14 cellular contexts compared by ENCODE assay signal in genomic region chr14:29724991-29725390, GRCh38.
A peak's percentile ranks its signal among the peaks of the same experiment; 100 is the strongest.
DNase-seq lines count a peak whose midpoint lies in the region; ATAC-seq and TF ChIP-seq lines count a peak whose summit lies in the region.
"Had no signal": no experiment of that assay in that cellular context is flagged by ENCODE, and none has a peak within 500 bp of the region (broad histone marks: within the 10 kb centered on the region; RNA-seq: fewer than 3 reads in every experiment).

No MANE protein-coding gene starts in this region.

- H3K9me2 ChIP-seq in PC-3 (replicated peaks; ENCODE audit: low read length), result no peaks in the 10 kb centered on the region

- intact Hi-C loops in adrenal gland (cut with DNase I), result no loop called here
- intact Hi-C loops in PC-3 (cut with micrococcal nuclease), result no loop called here

- BruUV-seq in PC-3 (replicated peaks; lab: Mats Ljungman, UMichigan), result no TSS peak

- TF ChIP-seq CTCF in LNCaP clone FGC (IDR thresholded peaks at IDR 0.05; ENCODE audit: control insufficient read depth, extremely low read depth, insufficient read depth) (no peak), adrenal gland (IDR thresholded peaks at IDR 0.05) (no peak), PC-3 (conservative IDR thresholded peaks at IDR 0.05; ENCODE audit: low read depth, low read length) (no peak)

- POLR2A ChIA-PET in PC-3 (lab: Charles Lee; ENCODE audit: unreplicated experiment), result no interaction called here

- no peaks in the 10 kb centered on the region for H3K4me1 Mint-ChIP-seq in immature natural killer cell
- H3K4me1 Mint-ChIP-seq in activated T-helper 17 cell treated with anti-CD3 and anti-CD28 coated beads, Interleukin-2, amount 50 U/mL, for 72 hours, result no peaks in the 10 kb centered on the region

- no peak for ATAC-seq in activated T-helper 17 cell treated with anti-CD3 and anti-CD28 coated beads, Interleukin-2, amount 50 U/mL, for 72 hours (replicated peaks)
- ATAC-seq in PC-3, result no peak

- peaks cover 8 to 25% of the 10 kb centered on the region in 2 donors for H3K4me1 ChIP-seq in adrenal gland (replicated peaks in 1 of 2)
- no peaks in the 10 kb centered on the region for H3K4me1 ChIP-seq in PC-3 (ENCODE audit: insufficient read depth, low read length)
- H3K4me1 ChIP-seq: spleen had no signal

- no peaks in the 10 kb centered on the region for H3K27me3 ChIP-seq in adrenal gland
- H3K27me3 ChIP-seq in PC-3 (ENCODE audit: low read length), result no peaks in the 10 kb centered on the region
- H3K27me3 ChIP-seq: spleen had no signal

- H3F3A ChIP-seq in PC-3 (ENCODE audit: low read length, unreplicated experiment), result no peaks in the 10 kb centered on the region

- TF ChIP-seq POLR2A in adrenal gland (IDR thresholded peaks at IDR 0.05), result no peak

- no peak overlapping the region for H3K4me3 Mint-ChIP-seq in immature natural killer cell
- H3K4me3 Mint-ChIP-seq in activated T-helper 17 cell treated with anti-CD3 and anti-CD28 coated beads, Interleukin-2, amount 50 U/mL, for 72 hours, result no peak overlapping the region
- H3K4me3 Mint-ChIP-seq: brain had no signal

- no peaks in the 10 kb centered on the region for H3K79me2 ChIP-seq in PC-3 (ENCODE audit: low read length)

- H3K36me3 ChIP-seq in adrenal gland (replicated peaks in 1 of 2) (no peaks in the 10 kb centered on the region), PC-3 (ENCODE audit: low read depth, low read length) (no peaks in the 10 kb centered on the region)
- H3K36me3 ChIP-seq: spleen had no signal

- H4K20me1 ChIP-seq in PC-3 (ENCODE audit: low read length), result no peaks in the 10 kb centered on the region

- no peak overlapping the region for H3K27ac Mint-ChIP-seq in immature natural killer cell
- no peak overlapping the region for H3K27ac Mint-ChIP-seq in activated T-helper 17 cell treated with anti-CD3 and anti-CD28 coated beads, Interleukin-2, amount 50 U/mL, for 72 hours

- DNase-seq in DMS 273 (lab: John Stamatoyannopoulos, UW; ENCODE audit: unreplicated experiment), result peak; percentile 75
- DNase-seq in LNCaP clone FGC (ENCODE audit: low read depth), result peak; percentile 67
- DNase-seq in adrenal gland, result peak in 6 of 7 donors; percentile 34 to 63 (median 47)
- DNase-seq in left kidney (ENCODE audit: low read depth, low spot score), result peak; percentile 81
- DNase-seq in immature natural killer cell, result no peak
- no peak for DNase-seq in NCI-H526 treated with DMSO at 0.1 percent for 48 hours (lab: John Stamatoyannopoulos, UW)
- DNase-seq in PC-3, result no peak
- DNase-seq: activated CD8-positive, alpha-beta memory T cell treated with anti-CD3 and anti-CD28 coated beads, Interleukin-2, amount 50 U/mL, for 48 hours; C1 segment of cervical spinal cord; foreskin melanocyte; spleen; stimulated activated CD8-positive, alpha-beta memory T cell treated with anti-CD3 and anti-CD28 coated beads, Interleukin-4, amount 100 ng/mL, for 48 hours had no signal

- peaks cover 0 to 6% (median 0%) of the 10 kb centered on the region in 3 donors for H3K9me3 ChIP-seq in adrenal gland (replicated peaks in 1 of 3)
- H3K9me3 ChIP-seq in PC-3 (ENCODE audit: low read length), result no peaks in the 10 kb centered on the region

- CTCF ChIA-PET in PC-3 (lab: Charles Lee), result no interaction called here

- H3K4me3 ChIP-seq in LNCaP clone FGC (ENCODE audit: low read depth, low read length) (no peak overlapping the region), adrenal gland (no peak overlapping the region), PC-3 (ENCODE audit: low read length) (no peak overlapping the region)
- H3K4me3 ChIP-seq: spleen had no signal

- no peak overlapping the region for H3K9ac ChIP-seq in PC-3 (ENCODE audit: low read length)

- 30 to 36% (median 32%) methylated on average over 3 of the region's 3 CpGs for WGBS in adrenal gland, 4 donors

- no peak overlapping the region for H2AFZ ChIP-seq in PC-3 (ENCODE audit: low read length)

- no peak overlapping the region for H3K4me2 ChIP-seq in PC-3 (ENCODE audit: low read length)

- peak overlapping the region in 2 of 5 donors; percentile 7 to 43 for H3K27ac ChIP-seq in adrenal gland
- no peak overlapping the region for H3K27ac ChIP-seq in PC-3 (ENCODE audit: low read length)
- H3K27ac ChIP-seq: spleen had no signal

- H3K27me3 Mint-ChIP-seq in immature natural killer cell (ENCODE audit: low read depth in 3 of 3), result peaks cover 0 to 2% (median 2%) of the 10 kb centered on the region in 3 donors
- H3K27me3 Mint-ChIP-seq in activated T-helper 17 cell treated with anti-CD3 and anti-CD28 coated beads, Interleukin-2, amount 50 U/mL, for 72 hours, result no peaks in the 10 kb centered on the region
- H3K27me3 Mint-ChIP-seq: brain had no signal

- H3K9me3 Mint-ChIP-seq in immature natural killer cell, result peaks cover 2 to 47% (median 24%) of the 10 kb centered on the region in 6 donors
- H3K9me3 Mint-ChIP-seq in activated T-helper 17 cell treated with anti-CD3 and anti-CD28 coated beads, Interleukin-2, amount 50 U/mL, for 72 hours, result peaks cover 12% of the 10 kb centered on the region
- H3K9me3 Mint-ChIP-seq: brain had no signal

- no peaks in the 10 kb centered on the region for H3K36me3 Mint-ChIP-seq in immature natural killer cell
- H3K36me3 Mint-ChIP-seq in activated T-helper 17 cell treated with anti-CD3 and anti-CD28 coated beads, Interleukin-2, amount 50 U/mL, for 72 hours (ENCODE audit: low read depth), result no peaks in the 10 kb centered on the region
- H3K36me3 Mint-ChIP-seq: brain had no signal

Comparison
In these comparisons a context has a peak if more than half of its experiments do, and no peak if none do; other contexts are left out.
1. DNase-seq: peak in DMS 273 (single experiment), LNCaP clone FGC (single experiment), adrenal gland (6 of 7) and left kidney (single experiment); none in immature natural killer cell (0 of 3), NCI-H526 treated with DMSO at 0.1 percent for 48 hours (single experiment) and PC-3 (single experiment).